Comparison of ENCODE assay signal across 8 cellular contexts in genomic region chr15:73965094-73965729, GRCh38. TPM values are rescaled to one million over a fixed set of nuclear protein-coding genes. Genes with fewer than 3 reads are reported as not detected.
A peak's percentile ranks its signal among the peaks of the same experiment; 100 is the strongest.
DNase-seq lines count a peak whose midpoint lies in the region; ATAC-seq and TF ChIP-seq lines count a peak whose summit lies in the region.

No MANE protein-coding gene starts in this region.

- H2BK15ac ChIP-seq in neuronal stem cell (ENCODE audit: low read length): no peak overlapping the region

- no peaks in the 10 kb centered on the region for H3K27me3 Mint-ChIP-seq in activated naive CD8-positive, alpha-beta T cell
- H3K27me3 Mint-ChIP-seq in progenitor cell of endocrine pancreas: peaks cover 7% of the 10 kb centered on the region

- no peak overlapping the region for H4K8ac ChIP-seq in neuronal stem cell (ENCODE audit: low read depth, low read length)

- H3K9ac ChIP-seq in HUES6 (ENCODE audit: low read length) (peak overlapping the region; percentile 60), neuronal stem cell (ENCODE audit: low read depth, low read length, poor library complexity) (peak overlapping the region; percentile 9)

- no peak overlapping the region for H3K14ac ChIP-seq in neuronal stem cell (ENCODE audit: low read length)

- peak overlapping the region; percentile 79 for H3K27ac Mint-ChIP-seq in activated naive CD8-positive, alpha-beta T cell
- no peak overlapping the region for H3K27ac Mint-ChIP-seq in progenitor cell of endocrine pancreas

- H3K27me3 ChIP-seq in HUES6 (ENCODE audit: control insufficient read depth, insufficient read depth, low read length) (no peaks in the 10 kb centered on the region), neuronal stem cell (ENCODE audit: control insufficient read depth in 3 of 3, insufficient read depth in 3 of 3, low read depth in 1 of 3, low read length in 3 of 3) (peaks cover 0 to 3% (median 0%) of the 10 kb centered on the region in 3 experiments)

- H3K9me3 Mint-ChIP-seq in activated naive CD8-positive, alpha-beta T cell (ENCODE audit: low read depth): no peaks in the 10 kb centered on the region
- no peaks in the 10 kb centered on the region for H3K9me3 Mint-ChIP-seq in progenitor cell of endocrine pancreas (ENCODE audit: low read depth)

- in situ Hi-C loops in ACHN (cut with HindIII; ENCODE audit: low pct_ligation_motif_present, low pct_unique_long_range_greater_than_20kb, low sequenced_read_pairs): no loop called here

- no peaks in the 10 kb centered on the region for H3K79me1 ChIP-seq in neuronal stem cell (ENCODE audit: low read depth, low read length)

- H3K4me3 ChIP-seq in HUES6 (ENCODE audit: low read depth, low read length) (peak overlapping the region; percentile 8; the same call in 1 of the 2 replicates), neuronal stem cell (ENCODE audit: low read length in 2 of 2) (no peak overlapping the region)

- H3K23ac ChIP-seq in neuronal stem cell (ENCODE audit: low read depth, low read length, poor library complexity): no peak overlapping the region

- peaks cover 26% of the 10 kb centered on the region for H3K4me1 Mint-ChIP-seq in activated naive CD8-positive, alpha-beta T cell (ENCODE audit: low read depth)
- H3K4me1 Mint-ChIP-seq in progenitor cell of endocrine pancreas (ENCODE audit: low read depth): peaks cover 3% of the 10 kb centered on the region

- H3K27ac ChIP-seq in HUES6 (ENCODE audit: low read depth, low read length): no peak overlapping the region
- H3K27ac ChIP-seq in neuronal stem cell (replicated peaks; ENCODE audit: low read length): no peak overlapping the region

- H3K4me3 Mint-ChIP-seq in activated naive CD8-positive, alpha-beta T cell: peak overlapping the region; percentile 78
- no peak overlapping the region for H3K4me3 Mint-ChIP-seq in progenitor cell of endocrine pancreas (ENCODE audit: low read depth)

- no peak overlapping the region for H2BK12ac ChIP-seq in neuronal stem cell (ENCODE audit: low read length)

- H3K36me3 ChIP-seq in HUES6 (ENCODE audit: control insufficient read depth, insufficient read depth, low read length) (no peaks in the 10 kb centered on the region), neuronal stem cell (replicated peaks in 1 of 2; ENCODE audit: control insufficient read depth in 2 of 2, insufficient read depth in 2 of 2, low read length in 2 of 2) (no peaks in the 10 kb centered on the region)

- H3K18ac ChIP-seq in neuronal stem cell (ENCODE audit: low read length): peak overlapping the region; percentile 55

- H4K91ac ChIP-seq in neuronal stem cell (ENCODE audit: low read depth, low read length, poor library complexity): no peak overlapping the region

- peak overlapping the region; percentile 87 for H2AFZ ChIP-seq in neuronal stem cell (ENCODE audit: low read length)

- no peak overlapping the region for H2AK5ac ChIP-seq in neuronal stem cell (ENCODE audit: low read depth, low read length)

- no peak for ATAC-seq in HG02588 (IDR thresholded peaks at IDR 0.05; ENCODE audit: unreplicated experiment)

- H2BK120ac ChIP-seq in neuronal stem cell (ENCODE audit: low read depth, low read length): no peak overlapping the region

- DNase-seq in NCI-H1417 (lab: John Stamatoyannopoulos, UW): peak in 2 of 3 experiments; percentile 39 to 65
- no peak for DNase-seq in NCI-H1417 treated with DMSO at 0.1 percent for 48 hours (lab: John Stamatoyannopoulos, UW)
- no peak for DNase-seq in neuronal stem cell (ENCODE audit: low spot score)
- no peak for DNase-seq in progenitor cell of endocrine pancreas (ENCODE audit: low spot score, unreplicated experiment)
- DNase-seq in ACHN: no peak

- H3K4ac ChIP-seq in neuronal stem cell (ENCODE audit: low read length): no peak overlapping the region

- H2BK5ac ChIP-seq in neuronal stem cell (ENCODE audit: low read length): no peak overlapping the region

- H3K9me3 ChIP-seq in HUES6 (ENCODE audit: control insufficient read depth, insufficient read depth, low read depth, low read length): no peaks in the 10 kb centered on the region
- no peaks in the 10 kb centered on the region for H3K9me3 ChIP-seq in neuronal stem cell (replicated peaks in 1 of 2; ENCODE audit: control insufficient read depth in 2 of 2, insufficient read depth in 1 of 2, low read depth in 1 of 2, low read length in 2 of 2)

- no peak for TF ChIP-seq CTCF in progenitor cell of endocrine pancreas (IDR thresholded peaks at IDR 0.05; ENCODE audit: unreplicated experiment)

- no peaks in the 10 kb centered on the region for H3K36me3 Mint-ChIP-seq in activated naive CD8-positive, alpha-beta T cell
- no peaks in the 10 kb centered on the region for H3K36me3 Mint-ChIP-seq in progenitor cell of endocrine pancreas (ENCODE audit: insufficient read depth)

- H3K4me1 ChIP-seq in HUES6 (ENCODE audit: control insufficient read depth, insufficient read depth, low read length): peaks cover 15% of the 10 kb centered on the region
- H3K4me1 ChIP-seq in neuronal stem cell (ENCODE audit: control insufficient read depth in 2 of 2, insufficient read depth in 1 of 2, low read depth in 1 of 2, low read length in 2 of 2): peaks cover 6 to 12% of the 10 kb centered on the region in 2 donors

- no CpG with 5 or more reads among the region's 13 CpGs for WGBS in neuronal stem cell (ENCODE audit: extremely low coverage in 2 of 2, insufficient read length in 2 of 2, insufficient replicate concordance in 1 of 2), 2 donors

- peak overlapping the region; percentile 21 for H3K4me2 ChIP-seq in neuronal stem cell (ENCODE audit: insufficient read depth, low read length, poor library complexity, severe bottlenecking)

RNA-seq across cellular contexts. Expression of gene STOML1, which starts 26.9 kb away (rescaled TPM):
- 2.2 TPM for polyA plus RNA-seq in neuronal stem cell (2013, experiment 1 of 2)
- polyA plus RNA-seq in neuronal stem cell (2013, experiment 2 of 2): 2.3 TPM
- total RNA-seq in progenitor cell of endocrine pancreas: 8.0 and 8.7 TPM in 2 replicates

RNA-seq across cellular contexts. Expression of gene PML, which starts 29.3 kb away (rescaled TPM):
- polyA plus RNA-seq in neuronal stem cell (2013, experiment 1 of 2): 19.7 TPM
- polyA plus RNA-seq in neuronal stem cell (2013, experiment 2 of 2): 20.5 TPM
- total RNA-seq in progenitor cell of endocrine pancreas: 27.8 and 29.9 TPM in 2 replicates

RNA-seq across cellular contexts. Expression of gene LOXL1, which starts 39.0 kb away (rescaled TPM):
- polyA plus RNA-seq in neuronal stem cell (2013, experiment 1 of 2): 67.0 TPM
- polyA plus RNA-seq in neuronal stem cell (2013, experiment 2 of 2): 68.3 TPM
- total RNA-seq in progenitor cell of endocrine pancreas: 17.1 and 17.4 TPM in 2 replicates

Comparison
In these comparisons a context has a peak if more than half of its experiments do, and no peak if none do; other contexts are left out.
1. DNase-seq: peak in NCI-H1417 (2 of 3); none in NCI-H1417 treated with DMSO at 0.1 percent for 48 hours (single experiment), neuronal stem cell (single experiment), progenitor cell of endocrine pancreas (single experiment) and ACHN (single experiment).